8 cellular contexts compared by ENCODE assay signal in genomic region chr22:30969532-30970355, GRCh38. TPM values are rescaled to one million over a fixed set of nuclear protein-coding genes. Genes with fewer than 3 reads are reported as not detected.
A peak's percentile ranks its signal among the peaks of the same experiment; 100 is the strongest.
DNase-seq lines count a peak whose midpoint lies in the region; ATAC-seq and TF ChIP-seq lines count a peak whose summit lies in the region.

No MANE protein-coding gene starts in this region.

- peak overlapping the region; percentile 86 for H3K23ac ChIP-seq in IMR-90 (ENCODE audit: low read depth, low read length)

- no CpG with 5 or more reads among the region's 49 CpGs for WGBS in IMR-90 (ENCODE audit: extremely low coverage in 2 of 2, insufficient read length in 1 of 2), 2 experiments
- 4 to 5% methylated on average over 20 to 26 of the region's 49 CpGs for WGBS in testis, 2 donors

- no peak overlapping the region for H2BK20ac ChIP-seq in IMR-90 (ENCODE audit: low read depth, low read length)

- no peak overlapping the region for H2BK15ac ChIP-seq in IMR-90 (ENCODE audit: low read depth, low read length)

- ATAC-seq in GM21515 (IDR thresholded peaks at IDR 0.05; ENCODE audit: unreplicated experiment) (peak; percentile 39), IMR-90 (ENCODE audit: low read depth) (peak; percentile 43)

- H4K91ac ChIP-seq in IMR-90 (ENCODE audit: insufficient read depth, low read depth, low read length) = peak overlapping the region; percentile 35

- in situ Hi-C loops in IMR-90 (cut with MboI; ENCODE audit: low sequenced_read_pairs) = no loop called here

- DNase-seq in EL = peak; percentile 49
- DNase-seq in IMR-90 = peak; percentile 44
- DNase-seq in activated CD4-positive, alpha-beta T cell treated with anti-CD3 and anti-CD28 coated beads for 1 hour = peak; percentile 27
- DNase-seq in testis = peak; percentile 38
- DNase-seq in globus pallidus (ENCODE audit: low spot score) = no peak

- H2AK9ac ChIP-seq in IMR-90 (replicated peaks; ENCODE audit: low read depth, low read length, poor library complexity) = peak overlapping the region; percentile 98

- dilution Hi-C loops in IMR-90 (cut with HindIII; ENCODE audit: low sequenced_read_pairs, unreplicated experiment) = no loop called here

- no TSS peak for BruUV-seq in IMR-90 (replicated peaks; lab: Mats Ljungman, UMichigan)

- H3K9me3 ChIP-seq in IMR-90 (ENCODE audit: control insufficient read depth, insufficient read depth, low read length) (peaks cover 11% of the 10 kb centered on the region), endocrine pancreas (ENCODE audit: control insufficient read depth, low read length) (peaks cover 3% of the 10 kb centered on the region), mucosa of rectum (ENCODE audit: control insufficient read depth in 2 of 2, low read length in 2 of 2) (peaks cover 8 to 9% of the 10 kb centered on the region in 2 donors), testis (no peaks in the 10 kb centered on the region)

- peak overlapping the region; percentile 97 for H3K27ac ChIP-seq in IMR-90 (ENCODE audit: insufficient read depth, low read length)
- peak overlapping the region; percentile 92 to 93 for H3K27ac ChIP-seq in mucosa of rectum (ENCODE audit: low read depth in 2 of 2, low read length in 2 of 2)
- peak overlapping the region; percentile 97 for H3K27ac ChIP-seq in testis

- TF ChIP-seq RAD21 in IMR-90 (IDR thresholded peaks at IDR 0.05; ENCODE audit: low read length) = peak; percentile 19

- H2AFZ ChIP-seq in IMR-90 (replicated peaks; ENCODE audit: low read length, poor library complexity) = peak overlapping the region; percentile 96

- H2BK5ac ChIP-seq in IMR-90 (ENCODE audit: low read depth, low read length, poor library complexity, severe bottlenecking) = peak overlapping the region; percentile 89

- H3K79me1 ChIP-seq in IMR-90 (ENCODE audit: low read depth in 1 of 2, low read length in 2 of 2) = peaks cover 43 to 82% of the 10 kb centered on the region in 2 experiments

- POLR2A ChIA-PET in IMR-90 (lab: Charles Lee; ENCODE audit: unreplicated experiment) = interaction anchor here (0.7 to 1.0 kb wide), 3 partner anchors 9 to 113 kb away, joined by 3 to 6 read pairs (median 3); partner anchors contain the start of gene SMTN

- H3K4me1 ChIP-seq in IMR-90 (ENCODE audit: control insufficient read depth, insufficient read depth, low read length) (peaks cover 10% of the 10 kb centered on the region), endocrine pancreas (ENCODE audit: control insufficient read depth, insufficient read depth, low read length) (peaks cover 10% of the 10 kb centered on the region), mucosa of rectum (ENCODE audit: control insufficient read depth in 2 of 2, insufficient read depth in 2 of 2, low read length in 2 of 2) (peaks cover 9 to 15% of the 10 kb centered on the region in 2 donors), testis (peaks cover 10% of the 10 kb centered on the region)

- H3K56ac ChIP-seq in IMR-90 (ENCODE audit: extremely low read depth, insufficient read depth, low read length) = peak overlapping the region; percentile 86

- H3K14ac ChIP-seq in IMR-90 (replicated peaks; ENCODE audit: low read depth, low read length) = peak overlapping the region; percentile 94

- peak overlapping the region; percentile 16 for H3K18ac ChIP-seq in IMR-90 (ENCODE audit: low read depth, low read length)

- H3K27me3 ChIP-seq in IMR-90 (ENCODE audit: control insufficient read depth, insufficient read depth, low read length) = no peaks in the 10 kb centered on the region
- no peaks in the 10 kb centered on the region for H3K27me3 ChIP-seq in endocrine pancreas (ENCODE audit: control insufficient read depth, insufficient read depth, low read length)
- H3K27me3 ChIP-seq in mucosa of rectum (ENCODE audit: control insufficient read depth in 2 of 2, insufficient read depth in 2 of 2, low read length in 2 of 2) = no peaks in the 10 kb centered on the region
- H3K27me3 ChIP-seq in testis = no peaks in the 10 kb centered on the region

- CTCF ChIA-PET in IMR-90 (lab: Yijun Ruan, JAX) = interaction anchor here (0.6 kb wide), 1 partner anchor 11 kb away, joined by 3 read pairs; no protein-coding TSS in a partner anchor

- peaks cover 37% of the 10 kb centered on the region; the same call in 1 of the 2 replicates for H4K20me1 ChIP-seq in IMR-90 (ENCODE audit: insufficient read depth, low read length)

- peak overlapping the region; percentile 65 for H4K5ac ChIP-seq in IMR-90 (ENCODE audit: low read depth, low read length)

- peaks cover 20% of the 10 kb centered on the region for H3K36me3 ChIP-seq in IMR-90 (ENCODE audit: control insufficient read depth, insufficient read depth, low read length)
- H3K36me3 ChIP-seq in endocrine pancreas (ENCODE audit: control insufficient read depth, insufficient read depth, low read length) = peaks cover 18% of the 10 kb centered on the region
- peaks cover 29 to 32% of the 10 kb centered on the region in 2 donors for H3K36me3 ChIP-seq in mucosa of rectum (ENCODE audit: control insufficient read depth in 2 of 2, insufficient read depth in 2 of 2, low read length in 2 of 2)
- H3K36me3 ChIP-seq in testis (ENCODE audit: low read depth, missing control alignments) = no peaks in the 10 kb centered on the region

- peak overlapping the region; percentile 89 for H3K9ac ChIP-seq in IMR-90 (ENCODE audit: low read depth, low read length)
- peak overlapping the region; percentile 94 for H3K9ac ChIP-seq in endocrine pancreas (ENCODE audit: control insufficient read depth, insufficient read depth, low read length)
- H3K9ac ChIP-seq in mucosa of rectum (ENCODE audit: low read depth in 1 of 2, low read length in 2 of 2) = peak overlapping the region; percentile 76 to 82

- H3K4me3 ChIP-seq in IMR-90 (ENCODE audit: insufficient read depth, low read depth, low read length) = peak overlapping the region; percentile 68
- peak overlapping the region; percentile 93 for H3K4me3 ChIP-seq in endocrine pancreas (ENCODE audit: control insufficient read depth, insufficient read depth, low read length)
- H3K4me3 ChIP-seq in mucosa of rectum (ENCODE audit: low read length in 2 of 2) = peak overlapping the region; percentile 85 to 90
- H3K4me3 ChIP-seq in testis = peak overlapping the region; percentile 88 to 97

- H3K4ac ChIP-seq in IMR-90 (ENCODE audit: low read depth, low read length) = peak overlapping the region; percentile 80

- peak overlapping the region; percentile 70 to 88; a peak in 3 of 4 replicates for H4K8ac ChIP-seq in IMR-90 (ENCODE audit: low read depth in 2 of 2, low read length in 2 of 2)

- intact Hi-C loops in IMR-90 (cut with micrococcal nuclease) = loop anchor here (1.0 to 5.0 kb wide), 2 partner anchors 68 to 113 kb away; no protein-coding TSS in a partner anchor
- intact Hi-C loops in testis (cut with DNase I; ENCODE audit: low total_unique reads) = no loop called here

- H2BK120ac ChIP-seq in IMR-90 (ENCODE audit: low read depth, low read length) = no peak overlapping the region

- H3K4me2 ChIP-seq in IMR-90 (ENCODE audit: low read depth, low read length) = peak overlapping the region; percentile 100

- H2AK5ac ChIP-seq in IMR-90 (ENCODE audit: low read depth, low read length) = peak overlapping the region; percentile 94

- TF ChIP-seq POLR2A in IMR-90 (IDR thresholded peaks at IDR 0.05; ENCODE audit: low read depth, low read length) = no peak
- TF ChIP-seq POLR2A in testis (IDR thresholded peaks at IDR 0.05) = no peak

- peaks cover 6% of the 10 kb centered on the region; the same call in 1 of the 2 replicates for H3K9me1 ChIP-seq in IMR-90 (ENCODE audit: insufficient read depth, low read length)

- TF ChIP-seq CTCF in IMR-90 (conservative IDR thresholded peaks at IDR 0.05; ENCODE audit: low read depth, low read length) (0 out of 2 replicates have a peak, but pooled peaks have one; percentile 3), testis (IDR thresholded peaks at IDR 0.05) (no peak)

TF ChIP-seq in IMR-90, 13 proteins besides CTCF, POLR2A, EP300 and RAD21:
- TF ChIP-seq MAZ (IDR thresholded peaks at IDR 0.05; ENCODE audit: borderline replicate concordance, low read depth, low read length) (peak; percentile 24; the same call in 1 of the 2 replicates), FOS (IDR thresholded peaks at IDR 0.05; ENCODE audit: low read depth, low read length) (no peak), MXI1 (IDR thresholded peaks at IDR 0.05; ENCODE audit: borderline replicate concordance, low read depth, low read length) (no peak), NFE2L2 (IDR thresholded peaks at IDR 0.05; ENCODE audit: low read depth, low read length) (no peak), SMC3 (IDR thresholded peaks at IDR 0.05; ENCODE audit: low read depth, low read length) (no peak), BHLHE40 (IDR thresholded peaks at IDR 0.05; ENCODE audit: low read depth, low read length) (no peak), CEBPB (IDR thresholded peaks at IDR 0.05; ENCODE audit: low read depth, low read length) (no peak), RFX5 (IDR thresholded peaks at IDR 0.05; ENCODE audit: low read depth, low read length) (no peak), ELK1 (IDR thresholded peaks at IDR 0.05; ENCODE audit: borderline replicate concordance, low read depth, low read length) (no peak)

RNA-seq across cellular contexts. Expression of gene TUG1, which starts 0.7 kb away (rescaled TPM):
- total RNA-seq in IMR-90 (2012; rRNA removed) (63.3 and 68.8 TPM in 2 replicates), testis (100 to 1,000 TPM; 134 to 182 TPM)
- polyA plus RNA-seq in IMR-90 (2012; rRNA removed) (52.1 and 60.6 TPM in 2 replicates), testis (ENCODE audit: insufficient read depth, low read depth, low replicate concordance) (157 TPM)
- polyA plus RNA-seq in IMR-90 (2012; cell fraction: cytosol; rRNA removed) = 10.4 and 13.8 TPM in 2 replicates
- 32.1 and 280 TPM in 2 replicates for polyA plus RNA-seq in IMR-90 (2012; cell fraction: nucleus; rRNA removed; ENCODE audit: low replicate concordance)

RNA-seq across cellular contexts. Expression of gene MORC2, which starts 1.2 kb away (rescaled TPM):
- total RNA-seq in IMR-90 (2012; rRNA removed) (20.6 and 24.7 TPM in 2 replicates), testis (10 to 100 TPM; 65.5 to 81.0 TPM)
- polyA plus RNA-seq in IMR-90 (2012; rRNA removed) (12.8 and 15.8 TPM in 2 replicates), testis (ENCODE audit: insufficient read depth, low read depth, low replicate concordance) (64.8 TPM)
- 6.6 and 7.2 TPM in 2 replicates for polyA plus RNA-seq in IMR-90 (2012; cell fraction: cytosol; rRNA removed)
- 17.9 and 32.7 TPM in 2 replicates for polyA plus RNA-seq in IMR-90 (2012; cell fraction: nucleus; rRNA removed; ENCODE audit: low replicate concordance)
